In the genomic region with DNA sequence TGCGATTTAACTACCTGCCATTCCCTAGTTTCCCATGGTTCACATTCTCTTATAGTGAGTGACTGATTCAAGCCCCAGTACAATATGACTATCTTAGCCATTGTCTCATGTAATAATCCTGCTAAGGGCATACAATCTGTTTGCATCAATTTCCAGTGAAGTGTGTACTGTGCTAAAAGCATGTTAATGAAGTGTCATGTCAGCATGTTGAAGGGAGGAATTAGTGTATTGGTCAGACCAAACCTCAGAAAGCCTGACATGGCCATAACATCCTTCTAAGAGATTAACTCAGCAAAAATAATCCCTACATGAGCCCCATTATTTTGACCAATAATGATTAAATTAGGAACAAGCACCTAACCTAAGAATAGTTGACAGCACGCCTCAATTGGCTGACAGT, we compare ENCODE assay signal across 1 cellular context.
TF ChIP-seq lines count a peak whose summit lies in the region.

No MANE protein-coding gene starts in this region.

TF ChIP-seq in SK-N-SH treated with all-trans-retinoic acid at 6 μM for 48 hours, 23 proteins besides CTCF, POLR2A, EP300 and RAD21 (continued from another document):
- TF ChIP-seq, protein P1, sequence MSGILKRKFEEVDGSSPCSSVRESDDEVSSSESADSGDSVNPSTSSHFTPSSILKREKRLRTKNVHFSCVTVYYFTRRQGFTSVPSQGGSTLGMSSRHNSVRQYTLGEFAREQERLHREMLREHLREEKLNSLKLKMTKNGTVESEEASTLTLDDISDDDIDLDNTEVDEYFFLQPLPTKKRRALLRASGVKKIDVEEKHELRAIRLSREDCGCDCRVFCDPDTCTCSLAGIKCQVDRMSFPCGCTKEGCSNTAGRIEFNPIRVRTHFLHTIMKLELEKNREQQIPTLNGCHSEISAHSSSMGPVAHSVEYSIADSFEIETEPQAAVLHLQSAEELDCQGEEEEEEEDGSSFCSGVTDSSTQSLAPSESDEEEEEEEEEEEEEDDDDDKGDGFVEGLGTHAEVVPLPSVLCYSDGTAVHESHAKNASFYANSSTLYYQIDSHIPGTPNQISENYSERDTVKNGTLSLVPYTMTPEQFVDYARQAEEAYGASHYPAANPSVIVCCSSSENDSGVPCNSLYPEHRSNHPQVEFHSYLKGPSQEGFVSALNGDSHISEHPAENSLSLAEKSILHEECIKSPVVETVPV (CRISPR knock-in tag; IDR thresholded peaks at IDR 0.05): no peak
- TF ChIP-seq ZFP30 (CRISPR knock-in tag; IDR thresholded peaks at IDR 0.05) (no peak), CREB5 (CRISPR knock-in tag; IDR thresholded peaks at IDR 0.05; ENCODE audit: low read depth) (no peak), ZFP3 (CRISPR knock-in tag; IDR thresholded peaks at IDR 0.05) (no peak), CSDC2 (CRISPR knock-in tag; IDR thresholded peaks at IDR 0.05) (no peak), RARB (CRISPR knock-in tag; IDR thresholded peaks at IDR 0.05) (no peak)
